Comparison of ENCODE assay signal across 1 cellular context in genomic region chr6:158815379-158815724, GRCh38.
A peak's percentile ranks its signal among the peaks of the same experiment; 100 is the strongest.
TF ChIP-seq lines count a peak whose summit lies in the region.

No MANE protein-coding gene starts in this region.

TF ChIP-seq in HepG2, 621 proteins besides CTCF, POLR2A, EP300 and RAD21 (continued from another document and continues in another):
- TF ChIP-seq, protein P1, sequence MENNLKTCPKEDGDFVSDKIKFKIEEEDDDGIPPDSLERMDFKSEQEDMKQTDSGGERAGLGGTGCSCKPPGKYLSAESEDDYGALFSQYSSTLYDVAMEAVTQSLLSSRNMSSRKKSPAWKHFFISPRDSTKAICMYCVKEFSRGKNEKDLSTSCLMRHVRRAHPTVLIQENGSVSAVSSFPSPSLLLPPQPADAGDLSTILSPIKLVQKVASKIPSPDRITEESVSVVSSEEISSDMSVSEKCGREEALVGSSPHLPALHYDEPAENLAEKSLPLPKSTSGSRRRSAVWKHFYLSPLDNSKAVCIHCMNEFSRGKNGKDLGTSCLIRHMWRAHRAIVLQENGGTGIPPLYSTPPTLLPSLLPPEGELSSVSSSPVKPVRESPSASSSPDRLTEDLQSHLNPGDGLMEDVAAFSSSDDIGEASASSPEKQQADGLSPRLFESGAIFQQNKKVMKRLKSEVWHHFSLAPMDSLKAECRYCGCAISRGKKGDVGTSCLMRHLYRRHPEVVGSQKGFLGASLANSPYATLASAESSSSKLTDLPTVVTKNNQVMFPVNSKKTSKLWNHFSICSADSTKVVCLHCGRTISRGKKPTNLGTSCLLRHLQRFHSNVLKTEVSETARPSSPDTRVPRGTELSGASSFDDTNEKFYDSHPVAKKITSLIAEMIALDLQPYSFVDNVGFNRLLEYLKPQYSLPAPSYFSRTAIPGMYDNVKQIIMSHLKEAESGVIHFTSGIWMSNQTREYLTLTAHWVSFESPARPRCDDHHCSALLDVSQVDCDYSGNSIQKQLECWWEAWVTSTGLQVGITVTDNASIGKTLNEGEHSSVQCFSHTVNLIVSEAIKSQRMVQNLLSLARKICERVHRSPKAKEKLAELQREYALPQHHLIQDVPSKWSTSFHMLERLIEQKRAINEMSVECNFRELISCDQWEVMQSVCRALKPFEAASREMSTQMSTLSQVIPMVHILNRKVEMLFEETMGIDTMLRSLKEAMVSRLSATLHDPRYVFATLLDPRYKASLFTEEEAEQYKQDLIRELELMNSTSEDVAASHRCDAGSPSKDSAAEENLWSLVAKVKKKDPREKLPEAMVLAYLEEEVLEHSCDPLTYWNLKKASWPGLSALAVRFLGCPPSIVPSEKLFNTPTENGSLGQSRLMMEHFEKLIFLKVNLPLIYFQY (CRISPR knock-in tag; IDR thresholded peaks at IDR 0.05; ENCODE audit: borderline replicate concordance): no peak
- TF ChIP-seq, protein P2, sequence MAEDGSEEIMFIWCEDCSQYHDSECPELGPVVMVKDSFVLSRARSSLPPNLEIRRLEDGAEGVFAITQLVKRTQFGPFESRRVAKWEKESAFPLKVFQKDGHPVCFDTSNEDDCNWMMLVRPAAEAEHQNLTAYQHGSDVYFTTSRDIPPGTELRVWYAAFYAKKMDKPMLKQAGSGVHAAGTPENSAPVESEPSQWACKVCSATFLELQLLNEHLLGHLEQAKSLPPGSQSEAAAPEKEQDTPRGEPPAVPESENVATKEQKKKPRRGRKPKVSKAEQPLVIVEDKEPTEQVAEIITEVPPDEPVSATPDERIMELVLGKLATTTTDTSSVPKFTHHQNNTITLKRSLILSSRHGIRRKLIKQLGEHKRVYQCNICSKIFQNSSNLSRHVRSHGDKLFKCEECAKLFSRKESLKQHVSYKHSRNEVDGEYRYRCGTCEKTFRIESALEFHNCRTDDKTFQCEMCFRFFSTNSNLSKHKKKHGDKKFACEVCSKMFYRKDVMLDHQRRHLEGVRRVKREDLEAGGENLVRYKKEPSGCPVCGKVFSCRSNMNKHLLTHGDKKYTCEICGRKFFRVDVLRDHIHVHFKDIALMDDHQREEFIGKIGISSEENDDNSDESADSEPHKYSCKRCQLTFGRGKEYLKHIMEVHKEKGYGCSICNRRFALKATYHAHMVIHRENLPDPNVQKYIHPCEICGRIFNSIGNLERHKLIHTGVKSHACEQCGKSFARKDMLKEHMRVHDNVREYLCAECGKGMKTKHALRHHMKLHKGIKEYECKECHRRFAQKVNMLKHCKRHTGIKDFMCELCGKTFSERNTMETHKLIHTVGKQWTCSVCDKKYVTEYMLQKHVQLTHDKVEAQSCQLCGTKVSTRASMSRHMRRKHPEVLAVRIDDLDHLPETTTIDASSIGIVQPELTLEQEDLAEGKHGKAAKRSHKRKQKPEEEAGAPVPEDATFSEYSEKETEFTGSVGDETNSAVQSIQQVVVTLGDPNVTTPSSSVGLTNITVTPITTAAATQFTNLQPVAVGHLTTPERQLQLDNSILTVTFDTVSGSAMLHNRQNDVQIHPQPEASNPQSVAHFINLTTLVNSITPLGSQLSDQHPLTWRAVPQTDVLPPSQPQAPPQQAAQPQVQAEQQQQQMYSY (CRISPR knock-in tag; IDR thresholded peaks at IDR 0.05): no peak
- TF ChIP-seq ZNF329 (CRISPR knock-in tag; IDR thresholded peaks at IDR 0.05; ENCODE audit: low read depth) (no peak), ISX (CRISPR knock-in tag; conservative IDR thresholded peaks at IDR 0.05) (no peak), SOX6 (IDR thresholded peaks at IDR 0.05) (no peak), SOX6 (CRISPR knock-in tag; IDR thresholded peaks at IDR 0.05) (peak; percentile 74), ZNF362 (CRISPR knock-in tag; IDR thresholded peaks at IDR 0.05; ENCODE audit: borderline replicate concordance) (peak; percentile 47; the same call in 1 of the 2 replicates), ZSCAN9 (CRISPR knock-in tag; IDR thresholded peaks at IDR 0.05; ENCODE audit: borderline replicate concordance) (no peak), ZSCAN31 (CRISPR knock-in tag; IDR thresholded peaks at IDR 0.05; ENCODE audit: low read depth) (no peak), FOXP4 (CRISPR knock-in tag; IDR thresholded peaks at IDR 0.05) (peak; percentile 85), CREBL2 (CRISPR knock-in tag; IDR thresholded peaks at IDR 0.05; ENCODE audit: borderline replicate concordance) (no peak), TBX3 (IDR thresholded peaks at IDR 0.05; ENCODE audit: borderline replicate concordance) (no peak), BHLHE40 (IDR thresholded peaks at IDR 0.05; ENCODE audit: low read length) (no peak), ZNF275 (CRISPR knock-in tag; IDR thresholded peaks at IDR 0.05; ENCODE audit: borderline replicate concordance) (no peak), RFXAP (CRISPR knock-in tag; IDR thresholded peaks at IDR 0.05; ENCODE audit: borderline replicate concordance) (no peak), ZNF124 (CRISPR knock-in tag; IDR thresholded peaks at IDR 0.05) (no peak), HNF4A (CRISPR knock-in tag; IDR thresholded peaks at IDR 0.05) (peak; percentile 70; the same call in 1 of the 2 replicates), RFX3 (CRISPR knock-in tag; IDR thresholded peaks at IDR 0.05) (no peak), MYPOP (CRISPR knock-in tag; IDR thresholded peaks at IDR 0.05) (no peak), FOXA1 (IDR thresholded peaks at IDR 0.05) (no peak), FOXA1 (CRISPR knock-in tag; IDR thresholded peaks at IDR 0.05) (peak; percentile 69), CBX2 (IDR thresholded peaks at IDR 0.05; ENCODE audit: low read depth, low read length) (no peak), CBX2 (CRISPR knock-in tag; IDR thresholded peaks at IDR 0.05; ENCODE audit: low read depth) (no peak), ZGPAT (CRISPR knock-in tag; IDR thresholded peaks at IDR 0.05) (peak; percentile 30; the same call in 1 of the 2 replicates), WIZ (CRISPR knock-in tag; IDR thresholded peaks at IDR 0.05) (no peak), SRSF1 (optimal IDR thresholded peaks at IDR 0.05; ENCODE audit: low read depth, low read length) (no peak), AHR (CRISPR knock-in tag; IDR thresholded peaks at IDR 0.05) (no peak), ATF3 (CRISPR knock-in tag; IDR thresholded peaks at IDR 0.05) (no peak), BRF2 (CRISPR knock-in tag; IDR thresholded peaks at IDR 0.05) (no peak), ZNF33A (CRISPR knock-in tag; IDR thresholded peaks at IDR 0.05; ENCODE audit: borderline replicate concordance) (no peak), ZNF589 (CRISPR knock-in tag; conservative IDR thresholded peaks at IDR 0.05) (no peak), PAXIP1 (CRISPR knock-in tag; conservative IDR thresholded peaks at IDR 0.05) (peak; percentile 72), ZNF629 (CRISPR knock-in tag; conservative IDR thresholded peaks at IDR 0.05) (0 out of 2 replicates have a peak, but pooled peaks have one; percentile 27)
- TF ChIP-seq, protein P3, sequence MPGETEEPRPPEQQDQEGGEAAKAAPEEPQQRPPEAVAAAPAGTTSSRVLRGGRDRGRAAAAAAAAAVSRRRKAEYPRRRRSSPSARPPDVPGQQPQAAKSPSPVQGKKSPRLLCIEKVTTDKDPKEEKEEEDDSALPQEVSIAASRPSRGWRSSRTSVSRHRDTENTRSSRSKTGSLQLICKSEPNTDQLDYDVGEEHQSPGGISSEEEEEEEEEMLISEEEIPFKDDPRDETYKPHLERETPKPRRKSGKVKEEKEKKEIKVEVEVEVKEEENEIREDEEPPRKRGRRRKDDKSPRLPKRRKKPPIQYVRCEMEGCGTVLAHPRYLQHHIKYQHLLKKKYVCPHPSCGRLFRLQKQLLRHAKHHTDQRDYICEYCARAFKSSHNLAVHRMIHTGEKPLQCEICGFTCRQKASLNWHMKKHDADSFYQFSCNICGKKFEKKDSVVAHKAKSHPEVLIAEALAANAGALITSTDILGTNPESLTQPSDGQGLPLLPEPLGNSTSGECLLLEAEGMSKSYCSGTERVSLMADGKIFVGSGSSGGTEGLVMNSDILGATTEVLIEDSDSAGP (CRISPR knock-in tag; IDR thresholded peaks at IDR 0.05; ENCODE audit: borderline replicate concordance): no peak
- TF ChIP-seq, protein P4, sequence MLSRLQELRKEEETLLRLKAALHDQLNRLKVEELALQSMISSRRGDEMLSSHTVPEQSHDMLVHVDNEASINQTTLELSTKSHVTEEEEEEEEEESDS (CRISPR knock-in tag; IDR thresholded peaks at IDR 0.05; ENCODE audit: borderline replicate concordance): no peak
